Comparison of ENCODE assay signal across 8 cellular contexts in genomic region chr9:105063665-105064247, GRCh38.
DNase-seq lines count a peak whose midpoint lies in the region; ATAC-seq lines count a peak whose summit lies in the region.

No MANE protein-coding gene starts in this region.

- H3K27ac ChIP-seq in cingulate gyrus (ENCODE audit: low read depth, low read length): peak overlapping the region; percentile 16

- H3K4me1 ChIP-seq in mucosa of stomach (ENCODE audit: control insufficient read depth, insufficient read depth, low read length): peaks cover 33% of the 10 kb centered on the region

- H3K36me3 ChIP-seq in mucosa of stomach (ENCODE audit: control insufficient read depth, insufficient read depth, low read length): no peaks in the 10 kb centered on the region
- no peaks in the 10 kb centered on the region for H3K36me3 ChIP-seq in H7 (replicated peaks; ENCODE audit: control insufficient read depth, insufficient read depth, low read length)

- H3K4me3 ChIP-seq in mucosa of stomach (ENCODE audit: low read length) (peak overlapping the region; percentile 3), H7 (ENCODE audit: insufficient read depth, low read depth, low read length) (no peak overlapping the region)

- H3K9me3 ChIP-seq in mucosa of stomach (ENCODE audit: control insufficient read depth, low read length): no peaks in the 10 kb centered on the region

- DNase-seq in HT1080 (ENCODE audit: low read depth) (peak; percentile 76), NCI-H510A treated with DMSO at 0.1 percent for 48 hours (lab: John Stamatoyannopoulos, UW) (no peak), pons (ENCODE audit: low spot score) (no peak), H7 (no peak)

- ATAC-seq in GM18907 (IDR thresholded peaks at IDR 0.05; ENCODE audit: unreplicated experiment): peak; percentile 59
- ATAC-seq in GM18520 (IDR thresholded peaks at IDR 0.05; ENCODE audit: unreplicated experiment): no peak

- H3K27me3 ChIP-seq in mucosa of stomach (ENCODE audit: control insufficient read depth, insufficient read depth, low read length): no peaks in the 10 kb centered on the region
- H3K27me3 ChIP-seq in H7 (ENCODE audit: control insufficient read depth, insufficient read depth, low read length): no peaks in the 10 kb centered on the region

- peak overlapping the region; percentile 2 for H3K9ac ChIP-seq in mucosa of stomach (ENCODE audit: low read length)
